ENCODE assay signal across 1 cellular context in genomic region chr2:46428911-46429436, GRCh38.
TF ChIP-seq lines count a peak whose summit lies in the region.

No MANE protein-coding gene starts in this region.

TF ChIP-seq in K562, 482 proteins besides CTCF, POLR2A, EP300 and RAD21 (continued from another document and continues in another):
- TF ChIP-seq AFF1 (IDR thresholded peaks at IDR 0.05; ENCODE audit: low read depth in 1 of 2, partially characterized antibody in 2 of 2), result peak in 1 of 2 experiments; percentile 16
- no peak for TF ChIP-seq ILK (tag; IDR thresholded peaks at IDR 0.05; ENCODE audit: borderline replicate concordance, low read depth)
- no peak for TF ChIP-seq DLX4 (CRISPR knock-in tag; IDR thresholded peaks at IDR 0.05)
- TF ChIP-seq, protein P1, sequence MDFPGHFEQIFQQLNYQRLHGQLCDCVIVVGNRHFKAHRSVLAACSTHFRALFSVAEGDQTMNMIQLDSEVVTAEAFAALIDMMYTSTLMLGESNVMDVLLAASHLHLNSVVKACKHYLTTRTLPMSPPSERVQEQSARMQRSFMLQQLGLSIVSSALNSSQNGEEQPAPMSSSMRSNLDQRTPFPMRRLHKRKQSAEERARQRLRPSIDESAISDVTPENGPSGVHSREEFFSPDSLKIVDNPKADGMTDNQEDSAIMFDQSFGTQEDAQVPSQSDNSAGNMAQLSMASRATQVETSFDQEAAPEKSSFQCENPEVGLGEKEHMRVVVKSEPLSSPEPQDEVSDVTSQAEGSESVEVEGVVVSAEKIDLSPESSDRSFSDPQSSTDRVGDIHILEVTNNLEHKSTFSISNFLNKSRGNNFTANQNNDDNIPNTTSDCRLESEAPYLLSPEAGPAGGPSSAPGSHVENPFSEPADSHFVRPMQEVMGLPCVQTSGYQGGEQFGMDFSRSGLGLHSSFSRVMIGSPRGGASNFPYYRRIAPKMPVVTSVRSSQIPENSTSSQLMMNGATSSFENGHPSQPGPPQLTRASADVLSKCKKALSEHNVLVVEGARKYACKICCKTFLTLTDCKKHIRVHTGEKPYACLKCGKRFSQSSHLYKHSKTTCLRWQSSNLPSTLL (IDR thresholded peaks at IDR 0.05), result no peak
- no peak for TF ChIP-seq KDM1A (IDR thresholded peaks at IDR 0.05)
- no peak for TF ChIP-seq ZNF707 (CRISPR knock-in tag; conservative IDR thresholded peaks at IDR 0.05)
- no peak for TF ChIP-seq ZNF146 (CRISPR knock-in tag; IDR thresholded peaks at IDR 0.05; ENCODE audit: unreplicated experiment)
- TF ChIP-seq NR2C1 (IDR thresholded peaks at IDR 0.05), result peak; percentile 79
- peak; percentile 77; the same call in 1 of the 2 replicates for TF ChIP-seq NR2C1 (tag; IDR thresholded peaks at IDR 0.05)
- TF ChIP-seq, protein P2, sequence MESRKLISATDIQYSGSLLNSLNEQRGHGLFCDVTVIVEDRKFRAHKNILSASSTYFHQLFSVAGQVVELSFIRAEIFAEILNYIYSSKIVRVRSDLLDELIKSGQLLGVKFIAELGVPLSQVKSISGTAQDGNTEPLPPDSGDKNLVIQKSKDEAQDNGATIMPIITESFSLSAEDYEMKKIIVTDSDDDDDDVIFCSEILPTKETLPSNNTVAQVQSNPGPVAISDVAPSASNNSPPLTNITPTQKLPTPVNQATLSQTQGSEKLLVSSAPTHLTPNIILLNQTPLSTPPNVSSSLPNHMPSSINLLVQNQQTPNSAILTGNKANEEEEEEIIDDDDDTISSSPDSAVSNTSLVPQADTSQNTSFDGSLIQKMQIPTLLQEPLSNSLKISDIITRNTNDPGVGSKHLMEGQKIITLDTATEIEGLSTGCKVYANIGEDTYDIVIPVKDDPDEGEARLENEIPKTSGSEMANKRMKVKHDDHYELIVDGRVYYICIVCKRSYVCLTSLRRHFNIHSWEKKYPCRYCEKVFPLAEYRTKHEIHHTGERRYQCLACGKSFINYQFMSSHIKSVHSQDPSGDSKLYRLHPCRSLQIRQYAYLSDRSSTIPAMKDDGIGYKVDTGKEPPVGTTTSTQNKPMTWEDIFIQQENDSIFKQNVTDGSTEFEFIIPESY (CRISPR knock-in tag; IDR thresholded peaks at IDR 0.05), result no peak
- no peak for TF ChIP-seq SREBF1 (IDR thresholded peaks at IDR 0.05; ENCODE audit: borderline replicate concordance, low read depth, low read length)
- TF ChIP-seq, protein P3, sequence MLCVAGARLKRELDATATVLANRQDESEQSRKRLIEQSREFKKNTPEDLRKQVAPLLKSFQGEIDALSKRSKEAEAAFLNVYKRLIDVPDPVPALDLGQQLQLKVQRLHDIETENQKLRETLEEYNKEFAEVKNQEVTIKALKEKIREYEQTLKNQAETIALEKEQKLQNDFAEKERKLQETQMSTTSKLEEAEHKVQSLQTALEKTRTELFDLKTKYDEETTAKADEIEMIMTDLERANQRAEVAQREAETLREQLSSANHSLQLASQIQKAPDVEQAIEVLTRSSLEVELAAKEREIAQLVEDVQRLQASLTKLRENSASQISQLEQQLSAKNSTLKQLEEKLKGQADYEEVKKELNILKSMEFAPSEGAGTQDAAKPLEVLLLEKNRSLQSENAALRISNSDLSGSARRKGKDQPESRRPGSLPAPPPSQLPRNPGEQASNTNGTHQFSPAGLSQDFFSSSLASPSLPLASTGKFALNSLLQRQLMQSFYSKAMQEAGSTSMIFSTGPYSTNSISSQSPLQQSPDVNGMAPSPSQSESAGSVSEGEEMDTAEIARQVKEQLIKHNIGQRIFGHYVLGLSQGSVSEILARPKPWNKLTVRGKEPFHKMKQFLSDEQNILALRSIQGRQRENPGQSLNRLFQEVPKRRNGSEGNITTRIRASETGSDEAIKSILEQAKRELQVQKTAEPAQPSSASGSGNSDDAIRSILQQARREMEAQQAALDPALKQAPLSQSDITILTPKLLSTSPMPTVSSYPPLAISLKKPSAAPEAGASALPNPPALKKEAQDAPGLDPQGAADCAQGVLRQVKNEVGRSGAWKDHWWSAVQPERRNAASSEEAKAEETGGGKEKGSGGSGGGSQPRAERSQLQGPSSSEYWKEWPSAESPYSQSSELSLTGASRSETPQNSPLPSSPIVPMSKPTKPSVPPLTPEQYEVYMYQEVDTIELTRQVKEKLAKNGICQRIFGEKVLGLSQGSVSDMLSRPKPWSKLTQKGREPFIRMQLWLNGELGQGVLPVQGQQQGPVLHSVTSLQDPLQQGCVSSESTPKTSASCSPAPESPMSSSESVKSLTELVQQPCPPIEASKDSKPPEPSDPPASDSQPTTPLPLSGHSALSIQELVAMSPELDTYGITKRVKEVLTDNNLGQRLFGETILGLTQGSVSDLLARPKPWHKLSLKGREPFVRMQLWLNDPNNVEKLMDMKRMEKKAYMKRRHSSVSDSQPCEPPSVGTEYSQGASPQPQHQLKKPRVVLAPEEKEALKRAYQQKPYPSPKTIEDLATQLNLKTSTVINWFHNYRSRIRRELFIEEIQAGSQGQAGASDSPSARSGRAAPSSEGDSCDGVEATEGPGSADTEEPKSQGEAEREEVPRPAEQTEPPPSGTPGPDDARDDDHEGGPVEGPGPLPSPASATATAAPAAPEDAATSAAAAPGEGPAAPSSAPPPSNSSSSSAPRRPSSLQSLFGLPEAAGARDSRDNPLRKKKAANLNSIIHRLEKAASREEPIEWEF (CRISPR knock-in tag; IDR thresholded peaks at IDR 0.05), result no peak
- 0 out of 2 replicates have a peak, but pooled peaks have one; percentile 40 for TF ChIP-seq XRCC5 (IDR thresholded peaks at IDR 0.05; ENCODE audit: low read depth, low read length)
- no peak for TF ChIP-seq TFAM (CRISPR knock-in tag; conservative IDR thresholded peaks at IDR 0.05)
- TF ChIP-seq OTX1 (CRISPR knock-in tag; IDR thresholded peaks at IDR 0.05), result no peak
- no peak for TF ChIP-seq SMARCC2 (IDR thresholded peaks at IDR 0.05; ENCODE audit: low read depth)
- TF ChIP-seq, protein P4, sequence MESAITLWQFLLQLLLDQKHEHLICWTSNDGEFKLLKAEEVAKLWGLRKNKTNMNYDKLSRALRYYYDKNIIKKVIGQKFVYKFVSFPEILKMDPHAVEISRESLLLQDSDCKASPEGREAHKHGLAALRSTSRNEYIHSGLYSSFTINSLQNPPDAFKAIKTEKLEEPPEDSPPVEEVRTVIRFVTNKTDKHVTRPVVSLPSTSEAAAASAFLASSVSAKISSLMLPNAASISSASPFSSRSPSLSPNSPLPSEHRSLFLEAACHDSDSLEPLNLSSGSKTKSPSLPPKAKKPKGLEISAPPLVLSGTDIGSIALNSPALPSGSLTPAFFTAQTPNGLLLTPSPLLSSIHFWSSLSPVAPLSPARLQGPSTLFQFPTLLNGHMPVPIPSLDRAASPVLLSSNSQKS (CRISPR knock-in tag; IDR thresholded peaks at IDR 0.05), result no peak
- TF ChIP-seq CBFA2T3 (IDR thresholded peaks at IDR 0.05), result peak; percentile 4; the same call in 1 of the 2 replicates
- no peak for TF ChIP-seq SLC30A9 (CRISPR knock-in tag; IDR thresholded peaks at IDR 0.05)
- TF ChIP-seq ZNF280B (CRISPR knock-in tag; IDR thresholded peaks at IDR 0.05), result no peak
- TF ChIP-seq, protein P5, sequence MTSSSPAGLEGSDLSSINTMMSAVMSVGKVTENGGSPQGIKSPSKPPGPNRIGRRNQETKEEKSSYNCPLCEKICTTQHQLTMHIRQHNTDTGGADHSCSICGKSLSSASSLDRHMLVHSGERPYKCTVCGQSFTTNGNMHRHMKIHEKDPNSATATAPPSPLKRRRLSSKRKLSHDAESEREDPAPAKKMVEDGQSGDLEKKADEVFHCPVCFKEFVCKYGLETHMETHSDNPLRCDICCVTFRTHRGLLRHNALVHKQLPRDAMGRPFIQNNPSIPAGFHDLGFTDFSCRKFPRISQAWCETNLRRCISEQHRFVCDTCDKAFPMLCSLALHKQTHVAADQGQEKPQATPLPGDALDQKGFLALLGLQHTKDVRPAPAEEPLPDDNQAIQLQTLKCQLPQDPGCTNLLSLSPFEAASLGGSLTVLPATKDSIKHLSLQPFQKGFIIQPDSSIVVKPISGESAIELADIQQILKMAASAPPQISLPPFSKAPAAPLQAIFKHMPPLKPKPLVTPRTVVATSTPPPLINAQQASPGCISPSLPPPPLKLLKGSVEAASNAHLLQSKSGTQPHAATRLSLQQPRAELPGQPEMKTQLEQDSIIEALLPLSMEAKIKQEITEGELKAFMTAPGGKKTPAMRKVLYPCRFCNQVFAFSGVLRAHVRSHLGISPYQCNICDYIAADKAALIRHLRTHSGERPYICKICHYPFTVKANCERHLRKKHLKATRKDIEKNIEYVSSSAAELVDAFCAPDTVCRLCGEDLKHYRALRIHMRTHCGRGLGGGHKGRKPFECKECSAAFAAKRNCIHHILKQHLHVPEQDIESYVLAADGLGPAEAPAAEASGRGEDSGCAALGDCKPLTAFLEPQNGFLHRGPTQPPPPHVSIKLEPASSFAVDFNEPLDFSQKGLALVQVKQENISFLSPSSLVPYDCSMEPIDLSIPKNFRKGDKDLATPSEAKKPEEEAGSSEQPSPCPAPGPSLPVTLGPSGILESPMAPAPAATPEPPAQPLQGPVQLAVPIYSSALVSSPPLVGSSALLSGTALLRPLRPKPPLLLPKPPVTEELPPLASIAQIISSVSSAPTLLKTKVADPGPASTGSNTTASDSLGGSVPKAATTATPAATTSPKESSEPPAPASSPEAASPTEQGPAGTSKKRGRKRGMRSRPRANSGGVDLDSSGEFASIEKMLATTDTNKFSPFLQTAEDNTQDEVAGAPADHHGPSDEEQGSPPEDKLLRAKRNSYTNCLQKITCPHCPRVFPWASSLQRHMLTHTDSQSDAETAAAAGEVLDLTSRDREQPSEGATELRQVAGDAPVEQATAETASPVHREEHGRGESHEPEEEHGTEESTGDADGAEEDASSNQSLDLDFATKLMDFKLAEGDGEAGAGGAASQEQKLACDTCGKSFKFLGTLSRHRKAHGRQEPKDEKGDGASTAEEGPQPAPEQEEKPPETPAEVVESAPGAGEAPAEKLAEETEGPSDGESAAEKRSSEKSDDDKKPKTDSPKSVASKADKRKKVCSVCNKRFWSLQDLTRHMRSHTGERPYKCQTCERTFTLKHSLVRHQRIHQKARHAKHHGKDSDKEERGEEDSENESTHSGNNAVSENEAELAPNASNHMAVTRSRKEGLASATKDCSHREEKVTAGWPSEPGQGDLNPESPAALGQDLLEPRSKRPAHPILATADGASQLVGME (CRISPR knock-in tag; IDR thresholded peaks at IDR 0.05), result 0 out of 2 replicates have a peak, but pooled peaks have one; percentile 10
- no peak for TF ChIP-seq ZNF507 (tag; conservative IDR thresholded peaks at IDR 0.05)
- TF ChIP-seq CCNT2 (IDR thresholded peaks at IDR 0.05; ENCODE audit: borderline replicate concordance, extremely low read depth, insufficient read length, low read depth, low read length), result peak; percentile 34
- TF ChIP-seq ZNF445 (CRISPR knock-in tag; IDR thresholded peaks at IDR 0.05; ENCODE audit: low read depth), result no peak
- no peak for TF ChIP-seq SMARCB1 (IDR thresholded peaks at IDR 0.05; ENCODE audit: insufficient read length, low read depth)
- 0 out of 2 replicates have a peak, but pooled peaks have one; percentile 49 for TF ChIP-seq ZNF766 (CRISPR knock-in tag; conservative IDR thresholded peaks at IDR 0.05)
- peak; percentile 56 to 73 for TF ChIP-seq MNT (conservative IDR thresholded peaks at IDR 0.05)
